12 cellular contexts compared by ENCODE assay signal in genomic region chr1:208158640-208159541, GRCh38.
DNase-seq lines count a peak whose midpoint lies in the region; ATAC-seq and TF ChIP-seq lines count a peak whose summit lies in the region.
"Had no signal": no experiment of that assay in that cellular context is flagged by ENCODE, and none has a peak within 500 bp of the region (broad histone marks: within the 10 kb centered on the region; RNA-seq: fewer than 3 reads in every experiment).

No MANE protein-coding gene starts in this region.

- no peak overlapping the region for H4K5ac ChIP-seq in H9 (ENCODE audit: insufficient read length, low read depth, low read length)

- H3K4me3 ChIP-seq in Peyer's patch, result no peak overlapping the region
- H3K4me3 ChIP-seq in hepatocyte, result no peak overlapping the region
- H3K4me3 ChIP-seq in gastrocnemius medialis, result no peak overlapping the region
- H3K4me3 ChIP-seq: GM23248 had no signal

- no peaks in the 10 kb centered on the region for H3K9me3 Mint-ChIP-seq in H9
- H3K9me3 Mint-ChIP-seq: activated CD4-positive, alpha-beta T cell treated with anti-CD3 and anti-CD28 coated beads, Interleukin-2, amount 10 ng/mL, durations not matched to agents 7 days and 5 days had no signal

- H3K14ac ChIP-seq in H9 (ENCODE audit: insufficient read depth, low read length), result no peak overlapping the region

- no peak overlapping the region for H2AK5ac ChIP-seq in H9 (ENCODE audit: insufficient read length, low read length)

- peaks cover 25% of the 10 kb centered on the region for H3K27me3 Mint-ChIP-seq in H9 (ENCODE audit: low read depth)

- H3K36me3 ChIP-seq in Peyer's patch (no peaks in the 10 kb centered on the region), hepatocyte (replicated peaks; ENCODE audit: insufficient read depth, low read depth) (no peaks in the 10 kb centered on the region), gastrocnemius medialis (no peaks in the 10 kb centered on the region)

- no peak overlapping the region for H3K4ac ChIP-seq in H9 (ENCODE audit: low read depth, low read length)

- H4K91ac ChIP-seq in H9 (ENCODE audit: insufficient read length, low read depth, low read length), result no peak overlapping the region

- intact Hi-C loops in gastrocnemius medialis (cut with DNase I; ENCODE audit: low total_unique reads), result no loop called here

- peak overlapping the region in 2 of 3 experiments; percentile 10 to 16; a peak in 2 of 7 replicates for H3K27ac Mint-ChIP-seq in H9
- H3K27ac Mint-ChIP-seq: activated CD4-positive, alpha-beta T cell treated with anti-CD3 and anti-CD28 coated beads, Interleukin-2, amount 10 ng/mL, durations not matched to agents 7 days and 5 days had no signal

- H3K4me1 ChIP-seq in H9 (ENCODE audit: insufficient read depth, low read length) (peaks cover 5% of the 10 kb centered on the region), Peyer's patch (peaks cover 0 to 71% (median 6%) of the 10 kb centered on the region in 4 donors), hepatocyte (ENCODE audit: insufficient read depth) (peaks cover 51% of the 10 kb centered on the region), gastrocnemius medialis (peaks cover 94 to 96% of the 10 kb centered on the region in 2 donors)

- H3K9me3 ChIP-seq in H9 (ENCODE audit: control insufficient read depth, low read depth, low read length), result no peaks in the 10 kb centered on the region
- no peaks in the 10 kb centered on the region for H3K9me3 ChIP-seq in Peyer's patch
- H3K9me3 ChIP-seq in hepatocyte (ENCODE audit: low read depth), result no peaks in the 10 kb centered on the region
- no peaks in the 10 kb centered on the region for H3K9me3 ChIP-seq in gastrocnemius medialis

- H3K4me1 Mint-ChIP-seq in H9, result peaks cover 57 to 70% of the 10 kb centered on the region in 2 experiments
- H3K4me1 Mint-ChIP-seq: activated CD4-positive, alpha-beta T cell treated with anti-CD3 and anti-CD28 coated beads, Interleukin-2, amount 10 ng/mL, durations not matched to agents 7 days and 5 days had no signal

- H2BK120ac ChIP-seq in H9 (ENCODE audit: low read depth, low read length, poor library complexity, severe bottlenecking), result no peak overlapping the region

- no peak overlapping the region for H3K4me2 ChIP-seq in H9 (ENCODE audit: insufficient read depth, insufficient read length, low read length)
- H3K4me2 ChIP-seq in hepatocyte, result peak overlapping the region; percentile 57

- TF ChIP-seq POLR2A in Peyer's patch (IDR thresholded peaks at IDR 0.05), result peak in 1 of 2 donors; percentile 47
- TF ChIP-seq POLR2A in gastrocnemius medialis (IDR thresholded peaks at IDR 0.05), result no peak

- TF ChIP-seq CTCF in H9 (conservative IDR thresholded peaks at IDR 0.05) (no peak), Peyer's patch (IDR thresholded peaks at IDR 0.05) (no peak), hepatocyte (IDR thresholded peaks at IDR 0.05; ENCODE audit: poor library complexity) (no peak), gastrocnemius medialis (IDR thresholded peaks at IDR 0.05 in 4 of 5, conservative IDR thresholded peaks at IDR 0.05 in 1 of 5) (no peak)

- H2AFZ ChIP-seq in H9 (ENCODE audit: low read length) (no peak overlapping the region), hepatocyte (peak overlapping the region; percentile 33)
- H2AFZ ChIP-seq: GM23248 had no signal

- H3K9me2 ChIP-seq in hepatocyte (replicated peaks; ENCODE audit: insufficient read depth), result no peaks in the 10 kb centered on the region

- H3K79me1 ChIP-seq in H9 (ENCODE audit: insufficient read depth, low read depth, low read length, poor library complexity, severe bottlenecking), result no peaks in the 10 kb centered on the region

- H3K4me3 Mint-ChIP-seq in H9, result no peak overlapping the region
- H3K4me3 Mint-ChIP-seq: activated CD4-positive, alpha-beta T cell treated with anti-CD3 and anti-CD28 coated beads, Interleukin-2, amount 10 ng/mL, durations not matched to agents 7 days and 5 days had no signal

- no peak overlapping the region for H2BK15ac ChIP-seq in H9 (ENCODE audit: low read depth, low read length)

- H3K23me2 ChIP-seq in H9 (ENCODE audit: insufficient read length, low read depth, low read length, poor library complexity, severe bottlenecking), result no peaks in the 10 kb centered on the region

- H2BK12ac ChIP-seq in H9 (ENCODE audit: insufficient read length, low read depth, low read length), result no peak overlapping the region

- H3K18ac ChIP-seq in H9 (ENCODE audit: insufficient read length, low read depth, low read length), result no peak overlapping the region

- H3K56ac ChIP-seq in H9 (ENCODE audit: insufficient read length, low read depth, low read length), result no peak overlapping the region

- H3T11ph ChIP-seq in H9 (ENCODE audit: low read length), result no peak overlapping the region

- no CpG with 5 or more reads among the region's 8 CpGs for WGBS in H9 (ENCODE audit: extremely low coverage, insufficient read length, low lambda C conversion rate)
- 43% methylated on average over 8 of the region's 8 CpGs for WGBS in hepatocyte (ENCODE audit: low lambda C conversion rate, missing lambda C conversion rate)

- H3K36me3 Mint-ChIP-seq in H9 (ENCODE audit: insufficient read depth in 1 of 3, low read depth in 3 of 3), result no peaks in the 10 kb centered on the region

- H3K27ac ChIP-seq in H9 (ENCODE audit: insufficient read length, low read depth, low read length), result no peak overlapping the region
- H3K27ac ChIP-seq in Peyer's patch, result peak overlapping the region in 2 of 4 donors; percentile 23 to 44
- H3K27ac ChIP-seq in hepatocyte, result peak overlapping the region; percentile 78
- H3K27ac ChIP-seq in gastrocnemius medialis, result peak overlapping the region; percentile 83 to 90 (median 88)
- H3K27ac ChIP-seq: GM23248 had no signal

- in situ Hi-C loops in gastrocnemius medialis (cut with MboI; ENCODE audit: low sequenced_read_pairs in 4 of 4), result no loop called here

- no peak overlapping the region for H4K8ac ChIP-seq in H9 (replicated peaks; ENCODE audit: insufficient read length, low read depth, low read length)

- no peak overlapping the region for H3K23ac ChIP-seq in H9 (ENCODE audit: insufficient read length, low read depth, low read length)

- no peaks in the 10 kb centered on the region for H4K20me1 ChIP-seq in H9 (ENCODE audit: control insufficient read depth, insufficient read depth, insufficient read length)
- no peaks in the 10 kb centered on the region for H4K20me1 ChIP-seq in hepatocyte (ENCODE audit: insufficient read depth, poor library complexity, severe bottlenecking)

- H2BK5ac ChIP-seq in H9 (ENCODE audit: insufficient read length, low read length), result no peak overlapping the region

- H2BK20ac ChIP-seq in H9 (ENCODE audit: low read depth, low read length, poor library complexity, severe bottlenecking), result no peak overlapping the region

- H3K79me2 ChIP-seq in H9 (ENCODE audit: insufficient read depth, low read length), result no peaks in the 10 kb centered on the region
- H3K79me2 ChIP-seq in hepatocyte, result peaks cover 3% of the 10 kb centered on the region

- peak; percentile 39 for DNase-seq in H9
- DNase-seq in Peyer's patch, result peak in 2 of 3 donors; percentile 62 to 65
- DNase-seq in hepatocyte (ENCODE audit: low spot score), result peak; percentile 66
- DNase-seq in gastrocnemius medialis, result no peak
- no peak for DNase-seq in midbrain (lab: John Stamatoyannopoulos, UW)
- DNase-seq in GOT3 (lab: John Stamatoyannopoulos, UW), result no peak
- no peak for DNase-seq in stimulated activated CD4-positive, alpha-beta T cell treated with anti-CD3 and anti-CD28 coated beads, Interleukin-2, amount 100 ng/mL, for 24 hours
- DNase-seq: activated CD4-positive, alpha-beta T cell treated with anti-CD3 and anti-CD28 coated beads, Interleukin-2, amount 10 ng/mL, durations not matched to agents 7 days and 5 days; foreskin melanocyte; NCI-H1694 had no signal

- no peak overlapping the region for H3K9ac ChIP-seq in H9 (ENCODE audit: extremely low read depth, insufficient read length, low read length)
- H3K9ac ChIP-seq: GM23248 had no signal

- H3K27me3 ChIP-seq in H9 (ENCODE audit: insufficient read depth, low read length), result no peaks in the 10 kb centered on the region; the same call in 1 of the 2 replicates
- no peaks in the 10 kb centered on the region for H3K27me3 ChIP-seq in Peyer's patch
- no peaks in the 10 kb centered on the region for H3K27me3 ChIP-seq in hepatocyte
- H3K27me3 ChIP-seq in gastrocnemius medialis, result no peaks in the 10 kb centered on the region

- no peak for ATAC-seq in gastrocnemius medialis
- no peak for ATAC-seq in GM21367 (IDR thresholded peaks at IDR 0.05; ENCODE audit: unreplicated experiment)

Comparison
In these comparisons a context has a peak if more than half of its experiments do, and no peak if none do; other contexts are left out.
1. DNase-seq: peak in H9 (single experiment), Peyer's patch (2 of 3) and hepatocyte (single experiment); none in gastrocnemius medialis (0 of 2), midbrain (single experiment), GOT3 (single experiment) and stimulated activated CD4-positive, alpha-beta T cell treated with anti-CD3 and anti-CD28 coated beads, Interleukin-2, amount 100 ng/mL, for 24 hours (0 of 2).